In genomic region chr12:76032043-76032981, GRCh38 we compare ENCODE assay signal across 1 cellular context.
TF ChIP-seq lines count a peak whose summit lies in the region.

No MANE protein-coding gene starts in this region.

TF ChIP-seq in HepG2, 621 proteins besides CTCF, POLR2A, EP300 and RAD21 (continued from another document and continues in another):
- TF ChIP-seq, protein P1, sequence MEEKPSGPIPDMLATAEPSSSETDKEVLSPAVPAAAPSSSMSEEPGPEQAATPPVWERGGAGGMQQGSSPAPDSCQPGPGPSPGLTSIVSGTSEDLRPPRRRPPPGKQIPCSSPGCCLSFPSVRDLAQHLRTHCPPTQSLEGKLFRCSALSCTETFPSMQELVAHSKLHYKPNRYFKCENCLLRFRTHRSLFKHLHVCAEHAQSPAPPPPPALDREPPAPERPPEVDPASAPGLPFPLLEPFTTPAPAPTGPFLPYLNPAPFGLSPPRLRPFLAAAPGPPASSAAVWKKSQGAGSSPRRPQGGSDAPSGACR (CRISPR knock-in tag; IDR thresholded peaks at IDR 0.05), result 0 out of 2 replicates have a peak, but pooled peaks have one; percentile 46
- no peak for TF ChIP-seq MTA1 (CRISPR knock-in tag; IDR thresholded peaks at IDR 0.05; ENCODE audit: borderline replicate concordance)
- no peak for TF ChIP-seq PHF20 (CRISPR knock-in tag; IDR thresholded peaks at IDR 0.05)
- TF ChIP-seq TFE3 (CRISPR knock-in tag; IDR thresholded peaks at IDR 0.05), result no peak
- no peak for TF ChIP-seq RBM39 (IDR thresholded peaks at IDR 0.05; ENCODE audit: low read depth, low read length, poor library complexity, severe bottlenecking)
- no peak for TF ChIP-seq ZSCAN12 (CRISPR knock-in tag; IDR thresholded peaks at IDR 0.05)
- no peak for TF ChIP-seq ZBTB21 (CRISPR knock-in tag; IDR thresholded peaks at IDR 0.05)
- TF ChIP-seq NR2C2 (CRISPR knock-in tag; IDR thresholded peaks at IDR 0.05; ENCODE audit: borderline replicate concordance), result no peak
- no peak for TF ChIP-seq CBX2 (IDR thresholded peaks at IDR 0.05; ENCODE audit: low read depth, low read length)
- no peak for TF ChIP-seq CBX2 (CRISPR knock-in tag; IDR thresholded peaks at IDR 0.05; ENCODE audit: low read depth)
- no peak for TF ChIP-seq GPBP1L1 (CRISPR knock-in tag; IDR thresholded peaks at IDR 0.05)
- no peak for TF ChIP-seq PAX8 (CRISPR knock-in tag; IDR thresholded peaks at IDR 0.05; ENCODE audit: borderline replicate concordance)
- no peak for TF ChIP-seq HMG20B (CRISPR knock-in tag; conservative IDR thresholded peaks at IDR 0.05)
- TF ChIP-seq DMAP1 (CRISPR knock-in tag; IDR thresholded peaks at IDR 0.05), result peak; percentile 40
- TF ChIP-seq SSRP1 (CRISPR knock-in tag; IDR thresholded peaks at IDR 0.05), result peak; percentile 78
- TF ChIP-seq, protein P2, sequence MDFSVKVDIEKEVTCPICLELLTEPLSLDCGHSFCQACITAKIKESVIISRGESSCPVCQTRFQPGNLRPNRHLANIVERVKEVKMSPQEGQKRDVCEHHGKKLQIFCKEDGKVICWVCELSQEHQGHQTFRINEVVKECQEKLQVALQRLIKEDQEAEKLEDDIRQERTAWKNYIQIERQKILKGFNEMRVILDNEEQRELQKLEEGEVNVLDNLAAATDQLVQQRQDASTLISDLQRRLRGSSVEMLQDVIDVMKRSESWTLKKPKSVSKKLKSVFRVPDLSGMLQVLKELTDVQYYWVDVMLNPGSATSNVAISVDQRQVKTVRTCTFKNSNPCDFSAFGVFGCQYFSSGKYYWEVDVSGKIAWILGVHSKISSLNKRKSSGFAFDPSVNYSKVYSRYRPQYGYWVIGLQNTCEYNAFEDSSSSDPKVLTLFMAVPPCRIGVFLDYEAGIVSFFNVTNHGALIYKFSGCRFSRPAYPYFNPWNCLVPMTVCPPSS (IDR thresholded peaks at IDR 0.05), result no peak
- TF ChIP-seq, protein P3, sequence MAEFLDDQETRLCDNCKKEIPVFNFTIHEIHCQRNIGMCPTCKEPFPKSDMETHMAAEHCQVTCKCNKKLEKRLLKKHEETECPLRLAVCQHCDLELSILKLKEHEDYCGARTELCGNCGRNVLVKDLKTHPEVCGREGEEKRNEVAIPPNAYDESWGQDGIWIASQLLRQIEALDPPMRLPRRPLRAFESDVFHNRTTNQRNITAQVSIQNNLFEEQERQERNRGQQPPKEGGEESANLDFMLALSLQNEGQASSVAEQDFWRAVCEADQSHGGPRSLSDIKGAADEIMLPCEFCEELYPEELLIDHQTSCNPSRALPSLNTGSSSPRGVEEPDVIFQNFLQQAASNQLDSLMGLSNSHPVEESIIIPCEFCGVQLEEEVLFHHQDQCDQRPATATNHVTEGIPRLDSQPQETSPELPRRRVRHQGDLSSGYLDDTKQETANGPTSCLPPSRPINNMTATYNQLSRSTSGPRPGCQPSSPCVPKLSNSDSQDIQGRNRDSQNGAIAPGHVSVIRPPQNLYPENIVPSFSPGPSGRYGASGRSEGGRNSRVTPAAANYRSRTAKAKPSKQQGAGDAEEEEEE (CRISPR knock-in tag; IDR thresholded peaks at IDR 0.05; ENCODE audit: borderline replicate concordance), result no peak
- TF ChIP-seq CHD4 (IDR thresholded peaks at IDR 0.05; ENCODE audit: borderline replicate concordance, low read length), result no peak
- TF ChIP-seq, protein P4, sequence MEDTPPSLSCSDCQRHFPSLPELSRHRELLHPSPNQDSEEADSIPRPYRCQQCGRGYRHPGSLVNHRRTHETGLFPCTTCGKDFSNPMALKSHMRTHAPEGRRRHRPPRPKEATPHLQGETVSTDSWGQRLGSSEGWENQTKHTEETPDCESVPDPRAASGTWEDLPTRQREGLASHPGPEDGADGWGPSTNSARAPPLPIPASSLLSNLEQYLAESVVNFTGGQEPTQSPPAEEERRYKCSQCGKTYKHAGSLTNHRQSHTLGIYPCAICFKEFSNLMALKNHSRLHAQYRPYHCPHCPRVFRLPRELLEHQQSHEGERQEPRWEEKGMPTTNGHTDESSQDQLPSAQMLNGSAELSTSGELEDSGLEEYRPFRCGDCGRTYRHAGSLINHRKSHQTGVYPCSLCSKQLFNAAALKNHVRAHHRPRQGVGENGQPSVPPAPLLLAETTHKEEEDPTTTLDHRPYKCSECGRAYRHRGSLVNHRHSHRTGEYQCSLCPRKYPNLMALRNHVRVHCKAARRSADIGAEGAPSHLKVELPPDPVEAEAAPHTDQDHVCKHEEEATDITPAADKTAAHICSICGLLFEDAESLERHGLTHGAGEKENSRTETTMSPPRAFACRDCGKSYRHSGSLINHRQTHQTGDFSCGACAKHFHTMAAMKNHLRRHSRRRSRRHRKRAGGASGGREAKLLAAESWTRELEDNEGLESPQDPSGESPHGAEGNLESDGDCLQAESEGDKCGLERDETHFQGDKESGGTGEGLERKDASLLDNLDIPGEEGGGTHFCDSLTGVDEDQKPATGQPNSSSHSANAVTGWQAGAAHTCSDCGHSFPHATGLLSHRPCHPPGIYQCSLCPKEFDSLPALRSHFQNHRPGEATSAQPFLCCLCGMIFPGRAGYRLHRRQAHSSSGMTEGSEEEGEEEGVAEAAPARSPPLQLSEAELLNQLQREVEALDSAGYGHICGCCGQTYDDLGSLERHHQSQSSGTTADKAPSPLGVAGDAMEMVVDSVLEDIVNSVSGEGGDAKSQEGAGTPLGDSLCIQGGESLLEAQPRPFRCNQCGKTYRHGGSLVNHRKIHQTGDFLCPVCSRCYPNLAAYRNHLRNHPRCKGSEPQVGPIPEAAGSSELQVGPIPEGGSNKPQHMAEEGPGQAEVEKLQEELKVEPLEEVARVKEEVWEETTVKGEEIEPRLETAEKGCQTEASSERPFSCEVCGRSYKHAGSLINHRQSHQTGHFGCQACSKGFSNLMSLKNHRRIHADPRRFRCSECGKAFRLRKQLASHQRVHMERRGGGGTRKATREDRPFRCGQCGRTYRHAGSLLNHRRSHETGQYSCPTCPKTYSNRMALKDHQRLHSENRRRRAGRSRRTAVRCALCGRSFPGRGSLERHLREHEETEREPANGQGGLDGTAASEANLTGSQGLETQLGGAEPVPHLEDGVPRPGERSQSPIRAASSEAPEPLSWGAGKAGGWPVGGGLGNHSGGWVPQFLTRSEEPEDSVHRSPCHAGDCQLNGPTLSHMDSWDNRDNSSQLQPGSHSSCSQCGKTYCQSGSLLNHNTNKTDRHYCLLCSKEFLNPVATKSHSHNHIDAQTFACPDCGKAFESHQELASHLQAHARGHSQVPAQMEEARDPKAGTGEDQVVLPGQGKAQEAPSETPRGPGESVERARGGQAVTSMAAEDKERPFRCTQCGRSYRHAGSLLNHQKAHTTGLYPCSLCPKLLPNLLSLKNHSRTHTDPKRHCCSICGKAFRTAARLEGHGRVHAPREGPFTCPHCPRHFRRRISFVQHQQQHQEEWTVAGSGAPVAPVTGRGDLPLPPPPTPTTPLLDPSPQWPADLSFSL (CRISPR knock-in tag; IDR thresholded peaks at IDR 0.05), result peak; percentile 11; the same call in 1 of the 2 replicates
- peak; percentile 38; the same call in 1 of the 2 replicates for TF ChIP-seq ZNF780A (CRISPR knock-in tag; IDR thresholded peaks at IDR 0.05)
- TF ChIP-seq TGIF2 (CRISPR knock-in tag; IDR thresholded peaks at IDR 0.05), result no peak
- TF ChIP-seq ERF (CRISPR knock-in tag; IDR thresholded peaks at IDR 0.05), result 0 out of 2 replicates have a peak, but pooled peaks have one; percentile 29
- TF ChIP-seq, protein P5, sequence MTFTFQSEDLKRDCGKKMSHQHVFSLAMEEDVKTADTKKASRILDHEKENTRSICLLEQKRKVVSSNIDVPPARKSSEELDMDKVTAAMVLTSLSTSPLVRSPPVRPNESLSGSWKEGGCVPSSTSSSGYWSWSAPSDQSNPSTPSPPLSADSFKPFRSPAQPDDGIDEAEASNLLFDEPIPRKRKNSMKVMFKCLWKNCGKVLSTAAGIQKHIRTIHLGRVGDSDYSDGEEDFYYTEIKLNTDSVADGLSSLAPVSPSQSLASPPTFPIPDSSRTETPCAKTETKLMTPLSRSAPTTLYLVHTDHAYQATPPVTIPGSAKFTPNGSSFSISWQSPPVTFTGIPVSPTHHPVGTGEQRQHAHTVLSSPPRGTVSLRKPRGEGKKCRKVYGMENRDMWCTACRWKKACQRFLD (CRISPR knock-in tag; IDR thresholded peaks at IDR 0.05; ENCODE audit: borderline replicate concordance), result no peak
- no peak for TF ChIP-seq FLYWCH1 (CRISPR knock-in tag; IDR thresholded peaks at IDR 0.05)
- 0 out of 2 replicates have a peak, but pooled peaks have one; percentile 10 for TF ChIP-seq ISL2 (CRISPR knock-in tag; IDR thresholded peaks at IDR 0.05)
- TF ChIP-seq MED1 (CRISPR knock-in tag; IDR thresholded peaks at IDR 0.05), result peak; percentile 90
- TF ChIP-seq ZSCAN30 (CRISPR knock-in tag; IDR thresholded peaks at IDR 0.05), result no peak; the same call in 1 of the 2 replicates
- TF ChIP-seq REST (IDR thresholded peaks at IDR 0.05; ENCODE audit: borderline replicate concordance in 1 of 2, low read depth in 1 of 2, low read length in 2 of 2), result peak in 1 of 2 experiments; percentile 44; a peak in 1 of 4 replicates
- peak; percentile 57; the same call in 1 of the 2 replicates for TF ChIP-seq ZNF556 (CRISPR knock-in tag; IDR thresholded peaks at IDR 0.05; ENCODE audit: borderline replicate concordance)
- no peak for TF ChIP-seq NCOA2 (CRISPR knock-in tag; IDR thresholded peaks at IDR 0.05)
- no peak; the same call in 1 of the 2 replicates for TF ChIP-seq ZNF749 (CRISPR knock-in tag; IDR thresholded peaks at IDR 0.05; ENCODE audit: borderline replicate concordance)
- TF ChIP-seq CEBPB (IDR thresholded peaks at IDR 0.05; ENCODE audit: borderline replicate concordance, low read depth, low read length), result no peak
- no peak for TF ChIP-seq ZNF549 (CRISPR knock-in tag; IDR thresholded peaks at IDR 0.05)
- TF ChIP-seq IRX3 (CRISPR knock-in tag; IDR thresholded peaks at IDR 0.05; ENCODE audit: borderline replicate concordance, low read depth), result no peak
- TF ChIP-seq YEATS2 (CRISPR knock-in tag; IDR thresholded peaks at IDR 0.05; ENCODE audit: borderline replicate concordance), result 0 out of 2 replicates have a peak, but pooled peaks have one; percentile 9
- no peak for TF ChIP-seq ZSCAN25 (CRISPR knock-in tag; IDR thresholded peaks at IDR 0.05)
- TF ChIP-seq, protein P6, sequence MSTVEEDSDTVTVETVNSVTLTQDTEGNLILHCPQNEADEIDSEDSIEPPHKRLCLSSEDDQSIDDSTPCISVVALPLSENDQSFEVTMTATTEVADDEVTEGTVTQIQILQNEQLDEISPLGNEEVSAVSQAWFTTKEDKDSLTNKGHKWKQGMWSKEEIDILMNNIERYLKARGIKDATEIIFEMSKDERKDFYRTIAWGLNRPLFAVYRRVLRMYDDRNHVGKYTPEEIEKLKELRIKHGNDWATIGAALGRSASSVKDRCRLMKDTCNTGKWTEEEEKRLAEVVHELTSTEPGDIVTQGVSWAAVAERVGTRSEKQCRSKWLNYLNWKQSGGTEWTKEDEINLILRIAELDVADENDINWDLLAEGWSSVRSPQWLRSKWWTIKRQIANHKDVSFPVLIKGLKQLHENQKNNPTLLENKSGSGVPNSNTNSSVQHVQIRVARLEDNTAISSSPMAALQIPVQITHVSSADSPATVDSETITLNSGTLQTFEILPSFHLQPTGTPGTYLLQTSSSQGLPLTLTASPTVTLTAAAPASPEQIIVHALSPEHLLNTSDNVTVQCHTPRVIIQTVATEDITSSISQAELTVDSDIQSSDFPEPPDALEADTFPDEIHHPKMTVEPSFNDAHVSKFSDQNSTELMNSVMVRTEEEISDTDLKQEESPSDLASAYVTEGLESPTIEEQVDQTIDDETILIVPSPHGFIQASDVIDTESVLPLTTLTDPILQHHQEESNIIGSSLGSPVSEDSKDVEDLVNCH (CRISPR knock-in tag; IDR thresholded peaks at IDR 0.05), result no peak
- TF ChIP-seq SRF (IDR thresholded peaks at IDR 0.05; ENCODE audit: low read depth, low read length), result no peak
- TF ChIP-seq KLF16 (CRISPR knock-in tag; IDR thresholded peaks at IDR 0.05), result 0 out of 4 replicates have a peak, but pooled peaks of 1 of the 2 experiments have one; percentile 26
- 0 out of 2 replicates have a peak, but pooled peaks have one; percentile 7 for TF ChIP-seq ZNF510 (CRISPR knock-in tag; IDR thresholded peaks at IDR 0.05; ENCODE audit: low read depth)
- no peak for TF ChIP-seq PTBP1 (IDR thresholded peaks at IDR 0.05; ENCODE audit: low read depth, low read length, poor library complexity, severe bottlenecking)
- no peak for TF ChIP-seq ZSCAN22 (CRISPR knock-in tag; IDR thresholded peaks at IDR 0.05)
- TF ChIP-seq KLF12 (CRISPR knock-in tag; IDR thresholded peaks at IDR 0.05; ENCODE audit: borderline replicate concordance), result no peak
